1 cellular context compared by ENCODE assay signal in the genomic region with DNA sequence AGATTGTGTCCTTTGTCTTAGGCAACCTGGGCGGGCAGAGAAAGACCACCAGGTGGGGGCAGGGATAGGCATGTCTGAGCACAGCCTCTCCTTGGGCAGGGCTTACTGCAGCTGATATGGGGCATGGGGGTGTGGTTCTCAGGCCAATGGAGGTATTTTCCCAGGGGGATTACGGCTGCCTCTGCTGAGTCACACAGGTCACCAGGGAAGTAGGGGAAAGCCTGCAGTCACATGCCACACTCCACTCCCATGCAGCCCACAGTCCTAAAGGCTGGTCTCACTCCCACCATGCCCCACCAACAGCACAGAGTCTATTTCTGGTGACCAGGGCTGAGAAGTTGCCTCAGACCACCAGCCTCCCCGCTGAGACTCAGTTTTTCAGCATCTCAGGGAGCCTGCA.
TF ChIP-seq lines count a peak whose summit lies in the region.

No MANE protein-coding gene starts in this region.

TF ChIP-seq in GM12878, 131 proteins besides CTCF, POLR2A, EP300 and RAD21 (continued from another document and continues in another):
- TF ChIP-seq, protein P1, sequence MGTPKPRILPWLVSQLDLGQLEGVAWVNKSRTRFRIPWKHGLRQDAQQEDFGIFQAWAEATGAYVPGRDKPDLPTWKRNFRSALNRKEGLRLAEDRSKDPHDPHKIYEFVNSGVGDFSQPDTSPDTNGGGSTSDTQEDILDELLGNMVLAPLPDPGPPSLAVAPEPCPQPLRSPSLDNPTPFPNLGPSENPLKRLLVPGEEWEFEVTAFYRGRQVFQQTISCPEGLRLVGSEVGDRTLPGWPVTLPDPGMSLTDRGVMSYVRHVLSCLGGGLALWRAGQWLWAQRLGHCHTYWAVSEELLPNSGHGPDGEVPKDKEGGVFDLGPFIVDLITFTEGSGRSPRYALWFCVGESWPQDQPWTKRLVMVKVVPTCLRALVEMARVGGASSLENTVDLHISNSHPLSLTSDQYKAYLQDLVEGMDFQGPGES (IDR thresholded peaks at IDR 0.05): no peak
- TF ChIP-seq, protein P2, sequence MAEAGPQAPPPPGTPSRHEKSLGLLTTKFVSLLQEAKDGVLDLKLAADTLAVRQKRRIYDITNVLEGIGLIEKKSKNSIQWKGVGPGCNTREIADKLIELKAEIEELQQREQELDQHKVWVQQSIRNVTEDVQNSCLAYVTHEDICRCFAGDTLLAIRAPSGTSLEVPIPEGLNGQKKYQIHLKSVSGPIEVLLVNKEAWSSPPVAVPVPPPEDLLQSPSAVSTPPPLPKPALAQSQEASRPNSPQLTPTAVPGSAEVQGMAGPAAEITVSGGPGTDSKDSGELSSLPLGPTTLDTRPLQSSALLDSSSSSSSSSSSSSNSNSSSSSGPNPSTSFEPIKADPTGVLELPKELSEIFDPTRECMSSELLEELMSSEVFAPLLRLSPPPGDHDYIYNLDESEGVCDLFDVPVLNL (IDR thresholded peaks at IDR 0.05; ENCODE audit: low read depth, low read length): no peak
- 0 out of 2 replicates have a peak, but pooled peaks have one; percentile 35 for TF ChIP-seq YY1 (IDR thresholded peaks at IDR 0.05; ENCODE audit: low read depth, low read length)
- TF ChIP-seq TCF3 (IDR thresholded peaks at IDR 0.05; ENCODE audit: borderline replicate concordance, insufficient read depth, low read depth, low read length): no peak
- TF ChIP-seq, protein P3, sequence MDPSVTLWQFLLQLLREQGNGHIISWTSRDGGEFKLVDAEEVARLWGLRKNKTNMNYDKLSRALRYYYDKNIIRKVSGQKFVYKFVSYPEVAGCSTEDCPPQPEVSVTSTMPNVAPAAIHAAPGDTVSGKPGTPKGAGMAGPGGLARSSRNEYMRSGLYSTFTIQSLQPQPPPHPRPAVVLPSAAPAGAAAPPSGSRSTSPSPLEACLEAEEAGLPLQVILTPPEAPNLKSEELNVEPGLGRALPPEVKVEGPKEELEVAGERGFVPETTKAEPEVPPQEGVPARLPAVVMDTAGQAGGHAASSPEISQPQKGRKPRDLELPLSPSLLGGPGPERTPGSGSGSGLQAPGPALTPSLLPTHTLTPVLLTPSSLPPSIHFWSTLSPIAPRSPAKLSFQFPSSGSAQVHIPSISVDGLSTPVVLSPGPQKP (IDR thresholded peaks at IDR 0.05; ENCODE audit: low read depth, low read length): no peak
- TF ChIP-seq, protein P4, sequence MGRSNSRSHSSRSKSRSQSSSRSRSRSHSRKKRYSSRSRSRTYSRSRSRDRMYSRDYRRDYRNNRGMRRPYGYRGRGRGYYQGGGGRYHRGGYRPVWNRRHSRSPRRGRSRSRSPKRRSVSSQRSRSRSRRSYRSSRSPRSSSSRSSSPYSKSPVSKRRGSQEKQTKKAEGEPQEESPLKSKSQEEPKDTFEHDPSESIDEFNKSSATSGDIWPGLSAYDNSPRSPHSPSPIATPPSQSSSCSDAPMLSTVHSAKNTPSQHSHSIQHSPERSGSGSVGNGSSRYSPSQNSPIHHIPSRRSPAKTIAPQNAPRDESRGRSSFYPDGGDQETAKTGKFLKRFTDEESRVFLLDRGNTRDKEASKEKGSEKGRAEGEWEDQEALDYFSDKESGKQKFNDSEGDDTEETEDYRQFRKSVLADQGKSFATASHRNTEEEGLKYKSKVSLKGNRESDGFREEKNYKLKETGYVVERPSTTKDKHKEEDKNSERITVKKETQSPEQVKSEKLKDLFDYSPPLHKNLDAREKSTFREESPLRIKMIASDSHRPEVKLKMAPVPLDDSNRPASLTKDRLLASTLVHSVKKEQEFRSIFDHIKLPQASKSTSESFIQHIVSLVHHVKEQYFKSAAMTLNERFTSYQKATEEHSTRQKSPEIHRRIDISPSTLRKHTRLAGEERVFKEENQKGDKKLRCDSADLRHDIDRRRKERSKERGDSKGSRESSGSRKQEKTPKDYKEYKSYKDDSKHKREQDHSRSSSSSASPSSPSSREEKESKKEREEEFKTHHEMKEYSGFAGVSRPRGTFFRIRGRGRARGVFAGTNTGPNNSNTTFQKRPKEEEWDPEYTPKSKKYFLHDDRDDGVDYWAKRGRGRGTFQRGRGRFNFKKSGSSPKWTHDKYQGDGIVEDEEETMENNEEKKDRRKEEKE (IDR thresholded peaks at IDR 0.05): no peak
- TF ChIP-seq ZNF384 (IDR thresholded peaks at IDR 0.05; ENCODE audit: borderline replicate concordance, low read depth, low read length): no peak
- no peak for TF ChIP-seq CEBPB (IDR thresholded peaks at IDR 0.05; ENCODE audit: borderline replicate concordance in 1 of 2, low read depth in 2 of 2, low read length in 2 of 2)
- TF ChIP-seq CREB1 (IDR thresholded peaks at IDR 0.05; ENCODE audit: low read depth): no peak
- TF ChIP-seq, protein P5, sequence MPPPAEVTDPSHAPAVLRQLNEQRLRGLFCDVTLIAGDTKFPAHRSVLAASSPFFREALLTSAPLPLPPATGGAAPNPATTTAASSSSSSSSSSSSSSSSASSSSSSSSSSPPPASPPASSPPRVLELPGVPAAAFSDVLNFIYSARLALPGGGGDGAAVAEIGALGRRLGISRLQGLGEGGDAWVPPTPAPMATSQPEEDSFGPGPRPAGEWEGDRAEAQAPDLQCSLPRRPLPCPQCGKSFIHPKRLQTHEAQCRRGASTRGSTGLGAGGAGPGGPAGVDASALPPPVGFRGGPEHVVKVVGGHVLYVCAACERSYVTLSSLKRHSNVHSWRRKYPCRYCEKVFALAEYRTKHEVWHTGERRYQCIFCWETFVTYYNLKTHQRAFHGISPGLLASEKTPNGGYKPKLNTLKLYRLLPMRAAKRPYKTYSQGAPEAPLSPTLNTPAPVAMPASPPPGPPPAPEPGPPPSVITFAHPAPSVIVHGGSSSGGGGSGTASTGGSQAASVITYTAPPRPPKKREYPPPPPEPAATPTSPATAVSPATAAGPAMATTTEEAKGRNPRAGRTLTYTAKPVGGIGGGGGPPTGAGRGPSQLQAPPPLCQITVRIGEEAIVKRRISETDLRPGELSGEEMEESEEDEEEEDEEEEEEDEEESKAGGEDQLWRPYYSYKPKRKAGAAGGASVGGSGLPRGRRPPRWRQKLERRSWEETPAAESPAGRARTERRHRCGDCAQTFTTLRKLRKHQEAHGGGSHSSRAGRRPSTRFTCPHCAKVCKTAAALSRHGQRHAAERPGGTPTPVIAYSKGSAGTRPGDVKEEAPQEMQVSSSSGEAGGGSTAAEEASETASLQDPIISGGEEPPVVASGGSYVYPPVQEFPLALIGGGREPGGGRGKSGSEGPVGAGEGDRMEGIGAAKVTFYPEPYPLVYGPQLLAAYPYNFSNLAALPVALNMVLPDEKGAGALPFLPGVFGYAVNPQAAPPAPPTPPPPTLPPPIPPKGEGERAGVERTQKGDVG (CRISPR knock-in tag; IDR thresholded peaks at IDR 0.05): no peak
- no peak for TF ChIP-seq MEF2A (IDR thresholded peaks at IDR 0.05; ENCODE audit: insufficient read depth, low read depth, low read length)
- no peak for TF ChIP-seq KLF5 (IDR thresholded peaks at IDR 0.05; ENCODE audit: partially characterized antibody)
- no peak for TF ChIP-seq HCFC1 (IDR thresholded peaks at IDR 0.05; ENCODE audit: low read length)
- TF ChIP-seq, protein P6, sequence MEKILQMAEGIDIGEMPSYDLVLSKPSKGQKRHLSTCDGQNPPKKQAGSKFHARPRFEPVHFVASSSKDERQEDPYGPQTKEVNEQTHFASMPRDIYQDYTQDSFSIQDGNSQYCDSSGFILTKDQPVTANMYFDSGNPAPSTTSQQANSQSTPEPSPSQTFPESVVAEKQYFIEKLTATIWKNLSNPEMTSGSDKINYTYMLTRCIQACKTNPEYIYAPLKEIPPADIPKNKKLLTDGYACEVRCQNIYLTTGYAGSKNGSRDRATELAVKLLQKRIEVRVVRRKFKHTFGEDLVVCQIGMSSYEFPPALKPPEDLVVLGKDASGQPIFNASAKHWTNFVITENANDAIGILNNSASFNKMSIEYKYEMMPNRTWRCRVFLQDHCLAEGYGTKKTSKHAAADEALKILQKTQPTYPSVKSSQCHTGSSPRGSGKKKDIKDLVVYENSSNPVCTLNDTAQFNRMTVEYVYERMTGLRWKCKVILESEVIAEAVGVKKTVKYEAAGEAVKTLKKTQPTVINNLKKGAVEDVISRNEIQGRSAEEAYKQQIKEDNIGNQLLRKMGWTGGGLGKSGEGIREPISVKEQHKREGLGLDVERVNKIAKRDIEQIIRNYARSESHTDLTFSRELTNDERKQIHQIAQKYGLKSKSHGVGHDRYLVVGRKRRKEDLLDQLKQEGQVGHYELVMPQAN (conservative IDR thresholded peaks at IDR 0.05): no peak
- no peak for TF ChIP-seq NR2C1 (IDR thresholded peaks at IDR 0.05)
- TF ChIP-seq EGR1 (IDR thresholded peaks at IDR 0.05; ENCODE audit: borderline replicate concordance in 1 of 2, low read depth in 2 of 2, low read length in 2 of 2): no peak
- no peak for TF ChIP-seq MTA3 (IDR thresholded peaks at IDR 0.05; ENCODE audit: borderline replicate concordance, low read length)
- TF ChIP-seq, protein P7, sequence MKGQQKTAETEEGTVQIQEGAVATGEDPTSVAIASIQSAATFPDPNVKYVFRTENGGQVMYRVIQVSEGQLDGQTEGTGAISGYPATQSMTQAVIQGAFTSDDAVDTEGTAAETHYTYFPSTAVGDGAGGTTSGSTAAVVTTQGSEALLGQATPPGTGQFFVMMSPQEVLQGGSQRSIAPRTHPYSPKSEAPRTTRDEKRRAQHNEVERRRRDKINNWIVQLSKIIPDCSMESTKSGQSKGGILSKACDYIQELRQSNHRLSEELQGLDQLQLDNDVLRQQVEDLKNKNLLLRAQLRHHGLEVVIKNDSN (IDR thresholded peaks at IDR 0.05; ENCODE audit: borderline replicate concordance, extremely low read length, insufficient read depth, low read depth, low read length): no peak
- TF ChIP-seq, protein P8, sequence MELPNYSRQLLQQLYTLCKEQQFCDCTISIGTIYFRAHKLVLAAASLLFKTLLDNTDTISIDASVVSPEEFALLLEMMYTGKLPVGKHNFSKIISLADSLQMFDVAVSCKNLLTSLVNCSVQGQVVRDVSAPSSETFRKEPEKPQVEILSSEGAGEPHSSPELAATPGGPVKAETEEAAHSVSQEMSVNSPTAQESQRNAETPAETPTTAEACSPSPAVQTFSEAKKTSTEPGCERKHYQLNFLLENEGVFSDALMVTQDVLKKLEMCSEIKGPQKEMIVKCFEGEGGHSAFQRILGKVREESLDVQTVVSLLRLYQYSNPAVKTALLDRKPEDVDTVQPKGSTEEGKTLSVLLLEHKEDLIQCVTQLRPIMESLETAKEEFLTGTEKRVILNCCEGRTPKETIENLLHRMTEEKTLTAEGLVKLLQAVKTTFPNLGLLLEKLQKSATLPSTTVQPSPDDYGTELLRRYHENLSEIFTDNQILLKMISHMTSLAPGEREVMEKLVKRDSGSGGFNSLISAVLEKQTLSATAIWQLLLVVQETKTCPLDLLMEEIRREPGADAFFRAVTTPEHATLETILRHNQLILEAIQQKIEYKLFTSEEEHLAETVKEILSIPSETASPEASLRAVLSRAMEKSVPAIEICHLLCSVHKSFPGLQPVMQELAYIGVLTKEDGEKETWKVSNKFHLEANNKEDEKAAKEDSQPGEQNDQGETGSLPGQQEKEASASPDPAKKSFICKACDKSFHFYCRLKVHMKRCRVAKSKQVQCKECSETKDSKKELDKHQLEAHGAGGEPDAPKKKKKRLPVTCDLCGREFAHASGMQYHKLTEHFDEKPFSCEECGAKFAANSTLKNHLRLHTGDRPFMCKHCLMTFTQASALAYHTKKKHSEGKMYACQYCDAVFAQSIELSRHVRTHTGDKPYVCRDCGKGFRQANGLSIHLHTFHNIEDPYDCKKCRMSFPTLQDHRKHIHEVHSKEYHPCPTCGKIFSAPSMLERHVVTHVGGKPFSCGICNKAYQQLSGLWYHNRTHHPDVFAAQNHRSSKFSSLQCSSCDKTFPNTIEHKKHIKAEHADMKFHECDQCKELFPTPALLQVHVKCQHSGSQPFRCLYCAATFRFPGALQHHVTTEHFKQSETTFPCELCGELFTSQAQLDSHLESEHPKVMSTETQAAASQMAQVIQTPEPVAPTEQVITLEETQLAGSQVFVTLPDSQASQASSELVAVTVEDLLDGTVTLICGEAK (IDR thresholded peaks at IDR 0.05; ENCODE audit: borderline replicate concordance): no peak
- no peak for TF ChIP-seq SMC3 (IDR thresholded peaks at IDR 0.05; ENCODE audit: borderline replicate concordance, low read length)
- no peak for TF ChIP-seq SUZ12 (IDR thresholded peaks at IDR 0.05; ENCODE audit: unreplicated experiment)
- peak; percentile 33; the same call in 1 of the 2 replicates for TF ChIP-seq RAD51 (IDR thresholded peaks at IDR 0.05)
- no peak for TF ChIP-seq TBL1XR1 (IDR thresholded peaks at IDR 0.05; ENCODE audit: low read depth, low read length)
- no peak for TF ChIP-seq HDAC6 (IDR thresholded peaks at IDR 0.05; ENCODE audit: unreplicated experiment)
- 0 out of 2 replicates have a peak, but pooled peaks have one; percentile 41 for TF ChIP-seq GATAD2B (conservative IDR thresholded peaks at IDR 0.05; ENCODE audit: low read depth)
- TF ChIP-seq, protein P9, sequence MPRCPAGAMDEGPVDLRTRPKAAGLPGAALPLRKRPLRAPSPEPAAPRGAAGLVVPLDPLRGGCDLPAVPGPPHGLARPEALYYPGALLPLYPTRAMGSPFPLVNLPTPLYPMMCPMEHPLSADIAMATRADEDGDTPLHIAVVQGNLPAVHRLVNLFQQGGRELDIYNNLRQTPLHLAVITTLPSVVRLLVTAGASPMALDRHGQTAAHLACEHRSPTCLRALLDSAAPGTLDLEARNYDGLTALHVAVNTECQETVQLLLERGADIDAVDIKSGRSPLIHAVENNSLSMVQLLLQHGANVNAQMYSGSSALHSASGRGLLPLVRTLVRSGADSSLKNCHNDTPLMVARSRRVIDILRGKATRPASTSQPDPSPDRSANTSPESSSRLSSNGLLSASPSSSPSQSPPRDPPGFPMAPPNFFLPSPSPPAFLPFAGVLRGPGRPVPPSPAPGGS (IDR thresholded peaks at IDR 0.05; ENCODE audit: borderline replicate concordance, insufficient read depth, low read depth, low read length, poor library complexity, severe bottlenecking): peak; percentile 52
- no peak for TF ChIP-seq NRF1 (conservative IDR thresholded peaks at IDR 0.05; ENCODE audit: low read depth, low read length)
- 0 out of 2 replicates have a peak, but pooled peaks have one; percentile 26 for TF ChIP-seq NFIC (IDR thresholded peaks at IDR 0.05; ENCODE audit: low read depth, low read length)
- TF ChIP-seq SRF (IDR thresholded peaks at IDR 0.05; ENCODE audit: low read depth in 2 of 2, low read length in 2 of 2): no peak
- TF ChIP-seq RBBP5 (conservative IDR thresholded peaks at IDR 0.05): no peak
- TF ChIP-seq NBN (IDR thresholded peaks at IDR 0.05): no peak
- TF ChIP-seq, protein P10, sequence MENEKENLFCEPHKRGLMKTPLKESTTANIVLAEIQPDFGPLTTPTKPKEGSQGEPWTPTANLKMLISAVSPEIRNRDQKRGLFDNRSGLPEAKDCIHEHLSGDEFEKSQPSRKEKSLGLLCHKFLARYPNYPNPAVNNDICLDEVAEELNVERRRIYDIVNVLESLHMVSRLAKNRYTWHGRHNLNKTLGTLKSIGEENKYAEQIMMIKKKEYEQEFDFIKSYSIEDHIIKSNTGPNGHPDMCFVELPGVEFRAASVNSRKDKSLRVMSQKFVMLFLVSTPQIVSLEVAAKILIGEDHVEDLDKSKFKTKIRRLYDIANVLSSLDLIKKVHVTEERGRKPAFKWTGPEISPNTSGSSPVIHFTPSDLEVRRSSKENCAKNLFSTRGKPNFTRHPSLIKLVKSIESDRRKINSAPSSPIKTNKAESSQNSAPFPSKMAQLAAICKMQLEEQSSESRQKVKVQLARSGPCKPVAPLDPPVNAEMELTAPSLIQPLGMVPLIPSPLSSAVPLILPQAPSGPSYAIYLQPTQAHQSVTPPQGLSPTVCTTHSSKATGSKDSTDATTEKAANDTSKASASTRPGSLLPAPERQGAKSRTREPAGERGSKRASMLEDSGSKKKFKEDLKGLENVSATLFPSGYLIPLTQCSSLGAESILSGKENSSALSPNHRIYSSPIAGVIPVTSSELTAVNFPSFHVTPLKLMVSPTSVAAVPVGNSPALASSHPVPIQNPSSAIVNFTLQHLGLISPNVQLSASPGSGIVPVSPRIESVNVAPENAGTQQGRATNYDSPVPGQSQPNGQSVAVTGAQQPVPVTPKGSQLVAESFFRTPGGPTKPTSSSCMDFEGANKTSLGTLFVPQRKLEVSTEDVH (IDR thresholded peaks at IDR 0.05; ENCODE audit: low read depth, partially characterized antibody): no peak
- TF ChIP-seq KDM1A (IDR thresholded peaks at IDR 0.05; ENCODE audit: borderline replicate concordance): no peak
